ENCODE assay signal across 31 cellular contexts in the genomic region with DNA sequence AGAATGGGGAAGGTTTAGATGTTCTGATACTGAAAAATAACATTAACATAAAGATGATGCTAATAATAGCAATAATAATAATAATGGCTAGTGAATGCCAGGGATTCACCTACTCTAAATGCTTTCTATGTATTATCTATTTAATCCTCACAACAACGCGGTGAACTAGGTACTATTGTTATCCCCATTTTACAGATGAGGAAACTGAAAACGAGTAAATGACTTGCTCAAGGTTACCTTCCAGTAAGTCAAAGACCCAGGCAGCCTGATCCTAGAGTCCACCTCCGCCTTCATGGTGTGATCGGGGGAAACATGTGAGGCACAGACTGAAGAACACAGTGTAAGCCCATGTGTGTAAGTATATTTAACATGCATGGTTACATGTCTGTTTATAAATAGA. TPM values are rescaled to one million over a fixed set of nuclear protein-coding genes. Genes with fewer than 3 reads are reported as not detected.
"Had no signal": no experiment of that assay in that cellular context is flagged by ENCODE, and none has a peak within 500 bp of the region (broad histone marks: within the 10 kb centered on the region; RNA-seq: fewer than 3 reads in every experiment).

No MANE protein-coding gene starts in this region.

- H3K27me3 ChIP-seq: adrenal gland, colonic mucosa, MG63 had no signal

- H3K9me3 Mint-ChIP-seq: activated naive CD8-positive, alpha-beta T cell treated with anti-CD3 and anti-CD28 coated beads, Interleukin-2, amount 10 ng/mL, durations not matched to agents 7 days and 5 days; activated T-cell treated with anti-CD3 and anti-CD28 coated beads, Interleukin-2, amount 50 U/mL, for 72 hours; activated T-helper 2 cell treated with anti-CD3 and anti-CD28 coated beads, Interferon-gamma antibody, Interleukin-2, Interleukin-4, amounts not matched to agents 10 μg/mL and 5 μg/mL and 100 μg/mL, durations not matched to agents 14 hours and 24 hours and 36 hours; T-cell had no signal

- ATAC-seq: activated CD4-positive, CD25-positive, alpha-beta regulatory T cell treated with anti-CD3 and anti-CD28 coated beads, Interleukin-2, amount 50 U/mL, for 24 hours; activated CD8-positive, alpha-beta T cell treated with anti-CD3 and anti-CD28 coated beads for 36 hours; activated T-cell treated with anti-CD3 and anti-CD28 coated beads, Interleukin-2, amount 50 U/mL, for 72 hours; Panc1; Right ventricle myocardium inferior; T-cell had no signal

- DNase-seq: activated CD4-positive, alpha-beta T cell treated with anti-CD3 and anti-CD28 coated beads for 4 hours; activated CD8-positive, alpha-beta memory T cell treated with anti-CD3 and anti-CD28 coated beads, Interleukin-2, amount 50 U/mL, for 4 hours; activated CD8-positive, alpha-beta T cell treated with anti-CD3 and anti-CD28 coated beads for 36 hours; activated gamma-delta T cell treated with Interleukin-2 at 50 U/mL for 16 hours; activated naive CD4-positive, alpha-beta T cell treated with anti-CD3 and anti-CD28 coated beads, Interleukin-2, amount 50 U/mL, for 16 hours; activated naive CD8-positive, alpha-beta T cell treated with anti-CD3 and anti-CD28 coated beads, Interleukin-2, amount 10 ng/mL, durations not matched to agents 7 days and 5 days; activated T-cell treated with anti-CD3 and anti-CD28 coated beads, Interleukin-2, amount 50 U/mL, for 72 hours; adrenal gland; anterior cingulate cortex; colonic mucosa; MG63; MV-4-11; NCI-H1092 treated with DMSO at 0.1 percent for 48 hours; NCI-H1417 treated with DMSO at 0.1 percent for 48 hours; NCI-H1694; NCI-H2029; NCI-H510A treated with DMSO at 0.1 percent for 48 hours; NCI-H69; NK-92 treated with Interleukin-12 subunit alpha and Interleukin-12 subunit beta, amount 100 ng/mL, for 24 hours; OCI-M1; RPMI8226; T-cell; WERI-Rb-1 had no signal

- H3K4me3 Mint-ChIP-seq: activated CD8-positive, alpha-beta T cell treated with anti-CD3 and anti-CD28 coated beads for 36 hours; activated naive CD8-positive, alpha-beta T cell treated with anti-CD3 and anti-CD28 coated beads, Interleukin-2, amount 10 ng/mL, durations not matched to agents 7 days and 5 days; activated T-cell treated with anti-CD3 and anti-CD28 coated beads, Interleukin-2, amount 50 U/mL, for 72 hours; T-cell had no signal

- H3K36me3 Mint-ChIP-seq: activated naive CD8-positive, alpha-beta T cell treated with anti-CD3 and anti-CD28 coated beads, Interleukin-2, amount 10 ng/mL, durations not matched to agents 7 days and 5 days; T-cell had no signal

- H3K27ac Mint-ChIP-seq: activated CD8-positive, alpha-beta T cell treated with anti-CD3 and anti-CD28 coated beads for 36 hours; activated naive CD8-positive, alpha-beta T cell treated with anti-CD3 and anti-CD28 coated beads, Interleukin-2, amount 10 ng/mL, durations not matched to agents 7 days and 5 days; activated T-cell treated with anti-CD3 and anti-CD28 coated beads, Interleukin-2, amount 50 U/mL, for 72 hours; activated T-helper 2 cell treated with anti-CD3 and anti-CD28 coated beads, Interferon-gamma antibody, Interleukin-2, Interleukin-4, amounts not matched to agents 10 μg/mL and 5 μg/mL and 100 μg/mL, durations not matched to agents 14 hours and 24 hours and 36 hours had no signal

- H3K27me3 Mint-ChIP-seq: T-cell had no signal

- H3K9me3 ChIP-seq: adrenal gland, colonic mucosa, MG63 had no signal

- H3K27ac ChIP-seq: adrenal gland, colonic mucosa, SK-N-MC, WERI-Rb-1 had no signal

- H3K4me3 ChIP-seq: adrenal gland, colonic mucosa, MG63, SK-N-MC had no signal

- H3K4me1 ChIP-seq: adrenal gland, colonic mucosa had no signal

- H3K36me3 ChIP-seq: adrenal gland, colonic mucosa, MG63, WERI-Rb-1 had no signal

RNA-seq across cellular contexts. Expression of a gene that starts 30.4 kb away (rescaled TPM):
- total RNA-seq: activated CD8-positive, alpha-beta T cell treated with anti-CD3 and anti-CD28 coated beads for 36 hours; activated T-helper 2 cell treated with anti-CD3 and anti-CD28 coated beads, Interferon-gamma antibody, Interleukin-2, Interleukin-4, amounts not matched to agents 10 μg/mL and 5 μg/mL and 100 μg/mL, durations not matched to agents 14 hours and 24 hours and 36 hours; T-helper 2 cell treated with Interferon-gamma antibody and Interleukin-4, amounts not matched to agents 100 ng/mL and 5 ng/mL, for 36 hours had no signal

RNA-seq across cellular contexts. Expression of a gene that starts 38.0 kb away (rescaled TPM):
- total RNA-seq: activated CD8-positive, alpha-beta T cell treated with anti-CD3 and anti-CD28 coated beads for 36 hours; activated naive CD8-positive, alpha-beta T cell treated with anti-CD3 and anti-CD28 coated beads, Interleukin-2, amount 10 ng/mL, durations not matched to agents 7 days and 5 days; activated T-cell treated with anti-CD3 and anti-CD28 coated beads, Interleukin-2, amount 50 U/mL, for 72 hours; activated T-helper 2 cell treated with anti-CD3 and anti-CD28 coated beads, Interferon-gamma antibody, Interleukin-2, Interleukin-4, amounts not matched to agents 10 μg/mL and 5 μg/mL and 100 μg/mL, durations not matched to agents 14 hours and 24 hours and 36 hours; adrenal gland; cardiac septum; cerebellum; colonic mucosa; Right ventricle myocardium inferior; T-cell; T-helper 2 cell treated with Interferon-gamma antibody and Interleukin-4, amounts not matched to agents 100 ng/mL and 5 ng/mL, for 36 hours had no signal
